In genomic region chr4:1763070-1763549, GRCh38 we compare ENCODE assay signal across 15 cellular contexts. TPM values are rescaled to one million over a fixed set of nuclear protein-coding genes. Genes with fewer than 3 reads are reported as not detected.
DNase-seq lines count a peak whose midpoint lies in the region; ATAC-seq, FAIRE-seq and TF ChIP-seq lines count a peak whose summit lies in the region.
"Had no signal": no experiment of that assay in that cellular context is flagged by ENCODE, and none has a peak within 500 bp of the region (broad histone marks: within the 10 kb centered on the region; RNA-seq: fewer than 3 reads in every experiment).

No MANE protein-coding gene starts in this region.

- no peak overlapping the region for H4K5ac ChIP-seq in mesendoderm (ENCODE audit: low read length)

- H3K4me3 ChIP-seq in HEK293 (ENCODE audit: low read depth, low read length) (no peak overlapping the region), K562 (no peak overlapping the region), mesendoderm (ENCODE audit: low read length) (no peak overlapping the region), thoracic aorta (peak overlapping the region; percentile 66)
- H3K4me3 ChIP-seq: BLaER1 had no signal

- H3K79me1 ChIP-seq in mesendoderm (ENCODE audit: low read length) = no peaks in the 10 kb centered on the region

- no peaks in the 10 kb centered on the region for H3K9me1 ChIP-seq in K562 (ENCODE audit: control insufficient read depth, insufficient read depth, low read length)

- no peak overlapping the region for H2BK5ac ChIP-seq in mesendoderm (ENCODE audit: low read length)

- H3K27me3 ChIP-seq in K562 (ENCODE audit: control insufficient read depth in 2 of 2, insufficient read depth in 2 of 2, low read length in 2 of 2) (no peaks in the 10 kb centered on the region), mesendoderm (ENCODE audit: insufficient read depth, low read length, poor library complexity) (no peaks in the 10 kb centered on the region), thoracic aorta (replicated peaks; ENCODE audit: insufficient read depth) (no peaks in the 10 kb centered on the region)

- no peaks in the 10 kb centered on the region for H3K79me2 ChIP-seq in K562 (ENCODE audit: control insufficient read depth, insufficient read depth, low read length)
- no peaks in the 10 kb centered on the region for H3K79me2 ChIP-seq in mesendoderm (ENCODE audit: control insufficient read depth, insufficient read depth, low read length)

- FAIRE-seq in K562 (lab: Jason Lieb, UNC) = no peak
- FAIRE-seq: D721Med, G401.6 had no signal

- no peak for DNase-seq in K562 (ENCODE audit: extremely low read depth in 1 of 4, low spot score in 3 of 4)
- DNase-seq in mesendoderm = no peak
- no peak for DNase-seq in thoracic aorta (ENCODE audit: low spot score)
- DNase-seq in NCI-H2107 (lab: John Stamatoyannopoulos, UW) = no peak
- DNase-seq: activated CD4-positive, alpha-beta T cell treated with anti-CD3 and anti-CD28 coated beads, Interleukin-2, amount 10 ng/mL, durations not matched to agents 24 days and 14 days; activated naive CD4-positive, alpha-beta T cell; NCI-H1436 treated with DMSO at 0.1 percent for 48 hours; NCI-H446 treated with DMSO at 0.1 percent for 48 hours; stimulated activated CD4-positive, alpha-beta T cell treated with anti-CD3 and anti-CD28 coated beads, Interleukin-4, amount 100 ng/mL, for 1 hour had no signal

- CTCF ChIA-PET in HEK293 (lab: Yijun Ruan, JAX) (no interaction called here), K562 (lab: Yijun Ruan, JAX; ENCODE audit: low intra/inter-chr PET ratio) (interaction anchor here (0.8 to 1.0 kb wide), 2 partner anchors 46 to 47 kb away, joined by 3 to 4 read pairs; no protein-coding TSS in a partner anchor)

- no peak overlapping the region for H3K23ac ChIP-seq in mesendoderm (ENCODE audit: low read length)

- H2BK15ac ChIP-seq in mesendoderm (replicated peaks; ENCODE audit: low read depth) = no peak overlapping the region

- H3K4ac ChIP-seq in mesendoderm (ENCODE audit: low read depth, low read length) = no peak overlapping the region

- H4K20me1 ChIP-seq in K562 (replicated peaks; ENCODE audit: control insufficient read depth, insufficient read depth, low read length) = 0 out of 2 replicates have a peak, but pooled peaks cover 3% of the 10 kb centered on the region

- H3K36me3 ChIP-seq in HEK293 (ENCODE audit: control insufficient read depth in 2 of 2, insufficient read depth in 1 of 2, low read length in 2 of 2) (no peaks in the 10 kb centered on the region), K562 (ENCODE audit: control insufficient read depth, insufficient read depth, low read length) (no peaks in the 10 kb centered on the region), mesendoderm (ENCODE audit: control insufficient read depth, insufficient read depth, low read length) (no peaks in the 10 kb centered on the region), thoracic aorta (no peaks in the 10 kb centered on the region)
- H3K36me3 ChIP-seq: BLaER1 had no signal

- peak; percentile 1; the same call in 1 of the 3 replicates for ATAC-seq in K562
- no peak for ATAC-seq in thoracic aorta (ENCODE audit: insufficient number of reproducible peaks, low FRiP score, low read depth)
- ATAC-seq in HG03280 (IDR thresholded peaks at IDR 0.05; ENCODE audit: unreplicated experiment) = no peak
- no peak for ATAC-seq in GM21515 (IDR thresholded peaks at IDR 0.05; ENCODE audit: unreplicated experiment)

- no peaks in the 10 kb centered on the region for H3K4me1 ChIP-seq in HEK293 (ENCODE audit: control insufficient read depth, insufficient read depth, low read length)
- peaks cover 1 to 85% of the 10 kb centered on the region in 2 experiments; a peak in 3 of 5 replicates for H3K4me1 ChIP-seq in K562 (replicated peaks in 1 of 2; ENCODE audit: control insufficient read depth in 2 of 2, insufficient read depth in 2 of 2, low read length in 2 of 2)
- H3K4me1 ChIP-seq in mesendoderm (ENCODE audit: control insufficient read depth, low read depth, low read length) = no peaks in the 10 kb centered on the region
- peaks cover 3 to 11% of the 10 kb centered on the region in 2 donors for H3K4me1 ChIP-seq in thoracic aorta (ENCODE audit: control insufficient read depth in 1 of 2, low read depth in 2 of 2)

- no peaks in the 10 kb centered on the region for H3K9me3 ChIP-seq in HEK293 (ENCODE audit: control insufficient read depth, insufficient read depth, low read depth, low read length)
- no peaks in the 10 kb centered on the region for H3K9me3 ChIP-seq in K562 (replicated peaks; ENCODE audit: control insufficient read depth, insufficient read depth, low read depth, low read length)
- no peaks in the 10 kb centered on the region for H3K9me3 ChIP-seq in thoracic aorta
- H3K9me3 ChIP-seq: BLaER1 had no signal

- POLR2A ChIA-PET in HEK293 (lab: Yijun Ruan, JAX) = no interaction called here
- POLR2A ChIA-PET in K562 (lab: Yijun Ruan, JAX) = no interaction called here

- H2AK5ac ChIP-seq in mesendoderm (ENCODE audit: low read length) = no peak overlapping the region

- H3K9ac ChIP-seq in K562 (ENCODE audit: insufficient read depth in 1 of 2, low read depth in 2 of 2, low read length in 2 of 2) (peak overlapping the region in 1 of 2 experiments; percentile 84; a peak in 1 of 4 replicates), mesendoderm (ENCODE audit: low read length) (no peak overlapping the region)
- H3K9ac ChIP-seq: BLaER1 had no signal

- no peak for TF ChIP-seq RAD21 in K562 (CRISPR knock-in tag; conservative IDR thresholded peaks at IDR 0.05 in 1 of 2, IDR thresholded peaks at IDR 0.05 in 1 of 2)

- H3K27ac ChIP-seq in HEK293 (ENCODE audit: extremely low read depth, low read depth, low read length) (peak overlapping the region; percentile 9; the same call in 1 of the 2 replicates), K562 (ENCODE audit: extremely low read depth, low read depth, low read length) (no peak overlapping the region), mesendoderm (ENCODE audit: low read depth, low read length) (no peak overlapping the region), thoracic aorta (no peak overlapping the region)
- H3K27ac ChIP-seq: BLaER1 had no signal

- TF ChIP-seq POLR2A in K562 (conservative IDR thresholded peaks at IDR 0.05) = no peak

- in situ Hi-C loops in K562 (cut with MboI) = no loop called here

- 30% methylated on average over 28 of the region's 31 CpGs for WGBS in K562 (ENCODE audit: insufficient coverage, low coverage, missing lambda C conversion rate)
- no CpG with 5 or more reads among the region's 31 CpGs for WGBS in mesendoderm (ENCODE audit: extremely low coverage, insufficient coverage, low lambda C conversion rate)

- no TSS peak for BruUV-seq in K562 (replicated peaks; lab: Mats Ljungman, UMichigan)

- H3K56ac ChIP-seq in mesendoderm (ENCODE audit: low read length) = peak overlapping the region; percentile 34

- H3K18ac ChIP-seq in mesendoderm (ENCODE audit: low read length) = no peak overlapping the region

- H4K8ac ChIP-seq in mesendoderm (ENCODE audit: low read depth, low read length) = no peak overlapping the region

- no peak overlapping the region for H2BK120ac ChIP-seq in mesendoderm (ENCODE audit: low read depth, low read length)

- H3K4me2 ChIP-seq in K562 (ENCODE audit: insufficient read depth, low read length) (no peak overlapping the region), mesendoderm (ENCODE audit: low read length) (no peak overlapping the region)

- peak overlapping the region; percentile 70 for H2AFZ ChIP-seq in K562 (ENCODE audit: low read depth, low read length)

- TF ChIP-seq EP300 in K562 (IDR thresholded peaks at IDR 0.05; ENCODE audit: low read length) = no peak

- intact Hi-C loops in K562 (cut with micrococcal nuclease) = loop anchor here (1.0 kb wide), 1 partner anchor 47 kb away; no protein-coding TSS in a partner anchor

- TF ChIP-seq CTCF in HEK293 (tag by site-specific recombination; IDR thresholded peaks at IDR 0.05) (no peak), K562 (IDR thresholded peaks at IDR 0.05 in 2 of 3, conservative IDR thresholded peaks at IDR 0.05 in 1 of 3; ENCODE audit: insufficient read depth in 2 of 3, low read depth in 1 of 3, low read length in 3 of 3) (no peak), thoracic aorta (IDR thresholded peaks at IDR 0.05) (no peak)

RNA-seq across cellular contexts. Expression of gene FGFR3, which starts 30.0 kb away (rescaled TPM):
- 54.4 and 166 TPM in 2 replicates for total RNA-seq in K562 (2011; cell fraction: chromatin; rRNA removed; ENCODE audit: low replicate concordance)
- 200 and 208 TPM in 2 replicates for total RNA-seq in K562 (2011; cell fraction: nucleolus; rRNA removed)
- 76.8 and 80.7 TPM in 2 replicates for total RNA-seq in K562 (2011; cell fraction: nucleoplasm; rRNA removed)
- total RNA-seq in K562 (2014; rRNA removed) (39.9 and 43.8 TPM in 2 replicates), K562 (2014; rRNA removed; fragmentation: Illumina TruSeq; extraction: Trizol) (6.3 and 6.5 TPM in 2 replicates), K562 (2015; rRNA removed; fragmentation: Illumina TruSeq; extraction: Trizol) (12.7 and 14.1 TPM in 2 replicates), K562 (2021) (47.8 and 60.4 TPM in 2 replicates), thoracic aorta (1 to 10 TPM in 1 of 2 donors, under 1 TPM in 1; 0.68 to 1.4 TPM)
- polyA plus RNA-seq in K562 (2011; rRNA removed) (20.4 and 21.7 TPM in 2 replicates), K562 (2014; fragmentation: Illumina TruSeq; extraction: Trizol) (8.4 and 22.9 TPM in 2 replicates), K562 (2014; fragmentation: Nextera tagmentation; extraction: Ambion mirVana) (1 to 10 TPM; 1.2 to 1.7 TPM), K562 (2014; rRNA removed) (48.9 and 51.5 TPM in 2 replicates)
- polyA plus RNA-seq in K562 (2011; cell fraction: cytosol; rRNA removed) = 18.7 and 54.2 TPM in 2 replicates
- 176 and 334 TPM in 2 replicates for polyA plus RNA-seq in K562 (2011; cell fraction: nucleus; rRNA removed)
- polyA plus RNA-seq in K562 (2012) = 15.0 and 22.4 TPM in 2 replicates
- 3.9 and 9.3 TPM in 2 replicates for polyA minus RNA-seq in K562 (2011; rRNA and poly(A)+ RNA removed)
- 30.2 and 37.6 TPM in 2 replicates for polyA minus RNA-seq in K562 (2011; cell fraction: cytosol; rRNA and poly(A)+ RNA removed)
- 59.1 and 74.0 TPM in 2 replicates for polyA minus RNA-seq in K562 (2011; cell fraction: nucleus; rRNA and poly(A)+ RNA removed)
- 8.0 TPM for polyA plus RNA-seq in mesendoderm (2013, experiment 1 of 2)
- polyA plus RNA-seq in mesendoderm (2013, experiment 2 of 2) = 7.1 TPM

RNA-seq across cellular contexts. Expression of gene TACC3, which starts 41.8 kb away (rescaled TPM):
- 114 and 225 TPM in 2 replicates for total RNA-seq in K562 (2011; cell fraction: chromatin; rRNA removed; ENCODE audit: low replicate concordance)
- total RNA-seq in K562 (2011; cell fraction: nucleolus; rRNA removed) = 114 and 126 TPM in 2 replicates
- total RNA-seq in K562 (2011; cell fraction: nucleoplasm; rRNA removed) = 94.5 and 103 TPM in 2 replicates
- total RNA-seq in K562 (2014; rRNA removed) = 66.3 and 80.2 TPM in 2 replicates
- total RNA-seq in K562 (2014; rRNA removed; fragmentation: Illumina TruSeq; extraction: Trizol) = 47.1 and 49.7 TPM in 2 replicates
- 52.1 and 55.6 TPM in 2 replicates for total RNA-seq in K562 (2015; rRNA removed; fragmentation: Illumina TruSeq; extraction: Trizol)
- total RNA-seq in K562 (2021) = 112 and 122 TPM in 2 replicates
- 50.3 and 50.8 TPM in 2 replicates for polyA plus RNA-seq in K562 (2011; rRNA removed)
- polyA plus RNA-seq in K562 (2011; cell fraction: cytosol; rRNA removed) = 45.2 and 61.0 TPM in 2 replicates
- polyA plus RNA-seq in K562 (2011; cell fraction: nucleus; rRNA removed) = 150 and 212 TPM in 2 replicates
- 93.9 and 100.0 TPM in 2 replicates for polyA plus RNA-seq in K562 (2012)
- polyA plus RNA-seq in K562 (2014; fragmentation: Illumina TruSeq; extraction: Trizol) = 95.2 and 122 TPM in 2 replicates
- 1 to 10 TPM; 1.9 to 2.8 TPM for polyA plus RNA-seq in K562 (2014; fragmentation: Nextera tagmentation; extraction: Ambion mirVana)
- 90.1 and 102 TPM in 2 replicates for polyA plus RNA-seq in K562 (2014; rRNA removed)
- 16.5 and 18.3 TPM in 2 replicates for polyA minus RNA-seq in K562 (2011; rRNA and poly(A)+ RNA removed)
- polyA minus RNA-seq in K562 (2011; cell fraction: cytosol; rRNA and poly(A)+ RNA removed) = 37.4 and 55.6 TPM in 2 replicates
- polyA minus RNA-seq in K562 (2011; cell fraction: nucleus; rRNA and poly(A)+ RNA removed) = 40.5 and 49.1 TPM in 2 replicates
- polyA plus RNA-seq in mesendoderm (2013, experiment 1 of 2) = 125 TPM
- polyA plus RNA-seq in mesendoderm (2013, experiment 2 of 2) = 122 TPM
- 10 to 100 TPM in 1 of 2 donors, 1 to 10 TPM in 1; 6.2 to 24.5 TPM for total RNA-seq in thoracic aorta

RNA-seq across cellular contexts. Expression of gene TMEM129, which starts 42.0 kb away (rescaled TPM):
- 25.4 and 79.9 TPM in 2 replicates for total RNA-seq in K562 (2011; cell fraction: chromatin; rRNA removed; ENCODE audit: low replicate concordance)
- 85.2 and 91.1 TPM in 2 replicates for total RNA-seq in K562 (2011; cell fraction: nucleolus; rRNA removed)
- total RNA-seq in K562 (2011; cell fraction: nucleoplasm; rRNA removed) = 51.7 and 55.1 TPM in 2 replicates
- total RNA-seq in K562 (2014; rRNA removed) = 34.3 and 44.0 TPM in 2 replicates
- 5.8 and 7.8 TPM in 2 replicates for total RNA-seq in K562 (2014; rRNA removed; fragmentation: Illumina TruSeq; extraction: Trizol)
- 18.4 and 20.4 TPM in 2 replicates for total RNA-seq in K562 (2015; rRNA removed; fragmentation: Illumina TruSeq; extraction: Trizol)
- 40.0 and 40.3 TPM in 2 replicates for total RNA-seq in K562 (2021)
- 17.9 and 28.9 TPM in 2 replicates for polyA plus RNA-seq in K562 (2011; rRNA removed)
- 37.3 and 93.7 TPM in 2 replicates for polyA plus RNA-seq in K562 (2011; cell fraction: cytosol; rRNA removed)
- 100 and 135 TPM in 2 replicates for polyA plus RNA-seq in K562 (2011; cell fraction: nucleus; rRNA removed)
- 23.2 and 37.4 TPM in 2 replicates for polyA plus RNA-seq in K562 (2012)
- polyA plus RNA-seq in K562 (2014; fragmentation: Illumina TruSeq; extraction: Trizol) = 18.8 and 24.3 TPM in 2 replicates
- under 1 TPM; 0.34 to 0.53 TPM for polyA plus RNA-seq in K562 (2014; fragmentation: Nextera tagmentation; extraction: Ambion mirVana)
- polyA plus RNA-seq in K562 (2014; rRNA removed) = 42.9 and 47.2 TPM in 2 replicates
- polyA minus RNA-seq in K562 (2011; rRNA and poly(A)+ RNA removed) = 5.4 and 10.2 TPM in 2 replicates
- polyA minus RNA-seq in K562 (2011; cell fraction: cytosol; rRNA and poly(A)+ RNA removed) = 23.7 and 31.6 TPM in 2 replicates
- polyA minus RNA-seq in K562 (2011; cell fraction: nucleus; rRNA and poly(A)+ RNA removed) = 19.1 and 20.1 TPM in 2 replicates
- 10.9 TPM for polyA plus RNA-seq in mesendoderm (2013, experiment 1 of 2)
- polyA plus RNA-seq in mesendoderm (2013, experiment 2 of 2) = 10.7 TPM
- total RNA-seq in thoracic aorta = 100 to 1,000 TPM in 1 of 2 donors, 10 to 100 TPM in 1; 58.1 to 104 TPM

RNA-seq across cellular contexts. Expression of gene SLBP, which starts 51.0 kb away (rescaled TPM):
- 30.7 and 52.5 TPM in 2 replicates for total RNA-seq in K562 (2011; cell fraction: chromatin; rRNA removed; ENCODE audit: low replicate concordance)
- total RNA-seq in K562 (2011; cell fraction: nucleolus; rRNA removed) = 27.1 and 28.9 TPM in 2 replicates
- 42.8 and 65.1 TPM in 2 replicates for total RNA-seq in K562 (2011; cell fraction: nucleoplasm; rRNA removed)
- total RNA-seq in K562 (2014; rRNA removed) (185 and 221 TPM in 2 replicates), K562 (2014; rRNA removed; fragmentation: Illumina TruSeq; extraction: Trizol) (161 and 175 TPM in 2 replicates), K562 (2015; rRNA removed; fragmentation: Illumina TruSeq; extraction: Trizol) (148 and 164 TPM in 2 replicates), K562 (2021) (123 and 128 TPM in 2 replicates), thoracic aorta (10 to 100 TPM; 29.8 to 30.5 TPM)
- polyA plus RNA-seq in K562 (2011; rRNA removed) (121 and 191 TPM in 2 replicates), K562 (2014; fragmentation: Illumina TruSeq; extraction: Trizol) (171 and 214 TPM in 2 replicates), K562 (2014; fragmentation: Nextera tagmentation; extraction: Ambion mirVana) (10 to 100 TPM; 49.4 to 81.8 TPM), K562 (2014; rRNA removed) (157 and 162 TPM in 2 replicates)
- 86.2 and 92.0 TPM in 2 replicates for polyA plus RNA-seq in K562 (2011; cell fraction: cytosol; rRNA removed)
- 39.9 and 51.3 TPM in 2 replicates for polyA plus RNA-seq in K562 (2011; cell fraction: nucleus; rRNA removed)
- 91.7 and 104 TPM in 2 replicates for polyA plus RNA-seq in K562 (2012)
- 103 and 121 TPM in 2 replicates for polyA minus RNA-seq in K562 (2011; rRNA and poly(A)+ RNA removed)
- 51.2 and 63.8 TPM in 2 replicates for polyA minus RNA-seq in K562 (2011; cell fraction: cytosol; rRNA and poly(A)+ RNA removed)
- polyA minus RNA-seq in K562 (2011; cell fraction: nucleus; rRNA and poly(A)+ RNA removed) = 14.9 and 23.8 TPM in 2 replicates
- polyA plus RNA-seq in mesendoderm (2013, experiment 1 of 2) = 43.5 TPM
- 43.0 TPM for polyA plus RNA-seq in mesendoderm (2013, experiment 2 of 2)

Comparison
In these comparisons a context has a peak if more than half of its experiments do, and no peak if none do; other contexts are left out.
1. Of the 44 proteins assayed by ChIP-seq in both K562 and HEK293: peak only in K562: none; only in HEK293: KLF1 and ZBTB8A; in both: none; in neither: 42.